In the genomic region with DNA sequence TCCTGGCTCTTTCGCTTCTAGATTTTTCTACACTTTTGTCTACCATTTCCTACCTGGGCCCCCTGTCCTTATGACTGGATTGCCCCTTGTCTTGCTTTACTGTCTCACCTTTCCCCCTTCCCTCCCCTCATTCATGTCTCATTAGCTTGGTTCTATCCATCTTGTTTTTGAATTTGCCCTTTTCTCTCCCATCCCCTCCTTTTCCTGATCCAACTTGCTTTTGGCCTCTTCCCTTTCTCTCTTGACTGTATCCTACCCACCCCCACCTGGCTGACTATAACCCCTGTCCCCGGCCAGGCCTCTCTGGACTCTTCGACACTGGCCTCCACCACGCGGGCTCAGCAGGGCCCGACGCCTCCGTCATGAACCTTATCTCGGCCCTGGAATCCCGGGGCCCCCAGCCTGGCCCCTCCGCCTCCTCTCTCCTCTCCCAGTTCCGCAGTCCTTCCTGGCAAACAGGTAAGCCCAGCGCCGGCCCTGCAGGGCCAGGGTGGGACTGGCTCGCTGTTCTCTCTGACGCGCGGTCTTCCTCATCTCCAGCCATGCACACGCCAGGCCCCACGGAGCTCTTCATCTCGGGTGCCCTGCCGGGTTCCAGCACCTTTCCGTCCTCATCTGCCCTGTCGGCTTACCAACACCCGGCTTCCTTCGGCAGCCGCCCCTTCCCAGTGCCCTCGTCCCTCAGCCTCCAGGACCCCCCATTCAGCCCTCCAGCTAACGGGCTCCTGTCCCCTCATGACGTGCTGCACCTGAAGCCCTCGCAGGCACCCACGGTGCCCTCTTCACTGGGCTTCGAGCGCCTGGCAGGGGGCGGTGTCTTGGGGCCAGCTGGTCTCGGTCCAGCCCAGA, we compare ENCODE assay signal across 8 cellular contexts. TPM values are rescaled to one million over a fixed set of nuclear protein-coding genes. Genes with fewer than 3 reads are reported as not detected.
DNase-seq lines count a peak whose midpoint lies in the region; ATAC-seq, FAIRE-seq and TF ChIP-seq lines count a peak whose summit lies in the region.

No MANE protein-coding gene starts in this region.

- TF ChIP-seq RAD21 in H1 (IDR thresholded peaks at IDR 0.05 in 1 of 2, conservative IDR thresholded peaks at IDR 0.05 in 1 of 2; ENCODE audit: low read depth in 2 of 2, low read length in 2 of 2) = no peak

- no peaks in the 10 kb centered on the region for H3K9me3 Mint-ChIP-seq in progenitor cell of endocrine pancreas (ENCODE audit: low read depth)

- H2BK15ac ChIP-seq in H1 (ENCODE audit: low read length) = no peak overlapping the region

- DNase-seq in DND-41 (no peak), PC-9 (peak in 1 of 2 experiments; percentile 21), H1 (ENCODE audit: low read depth in 1 of 2, low spot score in 2 of 2) (no peak), progenitor cell of endocrine pancreas (ENCODE audit: low spot score, unreplicated experiment) (no peak), NCI-H2029 treated with DMSO at 0.1 percent for 48 hours (lab: John Stamatoyannopoulos, UW) (no peak), SIG-M5 (lab: John Stamatoyannopoulos, UW) (no peak), DMS153 (lab: John Stamatoyannopoulos, UW) (no peak), heart left ventricle (no peak)

- H3K4me3 ChIP-seq in DND-41 (ENCODE audit: low read depth in 1 of 2, low read length in 2 of 2) = no peak overlapping the region
- no peak overlapping the region for H3K4me3 ChIP-seq in PC-9
- peak overlapping the region in 1 of 4 experiments; percentile 47; a peak in 2 of 8 replicates for H3K4me3 ChIP-seq in H1 (ENCODE audit: extremely low read depth in 1 of 4, insufficient read depth in 2 of 4, low read depth in 3 of 4, low read length in 4 of 4)
- peak overlapping the region in 1 of 12 donors; percentile 77 for H3K4me3 ChIP-seq in heart left ventricle

- no peak overlapping the region for H2BK5ac ChIP-seq in H1 (ENCODE audit: low read depth, low read length)

- TF ChIP-seq CTCF in DND-41 (IDR thresholded peaks at IDR 0.05; ENCODE audit: borderline replicate concordance, extremely low read depth, low read length, poor library complexity, severe bottlenecking) (no peak), PC-9 (conservative IDR thresholded peaks at IDR 0.05) (no peak), H1 (IDR thresholded peaks at IDR 0.05; ENCODE audit: control extremely low read depth in 1 of 3, insufficient read depth in 1 of 3, low read depth in 1 of 3, low read length in 3 of 3) (no peak), progenitor cell of endocrine pancreas (IDR thresholded peaks at IDR 0.05; ENCODE audit: unreplicated experiment) (no peak), heart left ventricle (IDR thresholded peaks at IDR 0.05) (no peak)

- 93% methylated on average over 35 of the region's 36 CpGs; no CpG with 5 or more reads in 1 of the 2 experiments for WGBS in H1 (ENCODE audit: extremely low coverage in 1 of 2, insufficient coverage in 1 of 2, insufficient read length in 1 of 2, insufficient replicate concordance in 2 of 2, low coverage in 1 of 2, low lambda C conversion rate in 2 of 2, missing lambda C conversion rate in 1 of 2), 2 experiments
- WGBS in heart left ventricle, 4 donors = 78 to 88% (median 83%) methylated on average over 36 of the region's 36 CpGs

- peaks cover 13% of the 10 kb centered on the region for H3K36me3 Mint-ChIP-seq in progenitor cell of endocrine pancreas (ENCODE audit: insufficient read depth)

- H3K27ac ChIP-seq in DND-41 (ENCODE audit: low read length) = no peak overlapping the region
- no peak overlapping the region for H3K27ac ChIP-seq in PC-9
- H3K27ac ChIP-seq in H1 (ENCODE audit: low read depth, low read length) = peak overlapping the region; percentile 26; the same call in 1 of the 2 replicates
- H3K27ac ChIP-seq in heart left ventricle = peak overlapping the region in 5 of 12 donors; percentile 30 to 96 (median 66)

- peak overlapping the region; percentile 89 for H3K4me3 Mint-ChIP-seq in progenitor cell of endocrine pancreas (ENCODE audit: low read depth)

- TF ChIP-seq POLR2A in H1 (IDR thresholded peaks at IDR 0.05; ENCODE audit: control extremely low read depth in 1 of 2, low read depth in 2 of 2, low read length in 2 of 2) (no peak), heart left ventricle (IDR thresholded peaks at IDR 0.05) (no peak)

- H2BK120ac ChIP-seq in H1 (replicated peaks; ENCODE audit: low read depth, low read length) = no peak overlapping the region

- H4K8ac ChIP-seq in H1 (ENCODE audit: extremely low read depth, insufficient read depth, low read length) = no peak overlapping the region

- no peaks in the 10 kb centered on the region for H3K27me3 Mint-ChIP-seq in progenitor cell of endocrine pancreas

- peaks cover 8% of the 10 kb centered on the region for H3K79me1 ChIP-seq in H1 (ENCODE audit: low read depth, low read length)

- intact Hi-C loops in PC-9 (cut with micrococcal nuclease; ENCODE audit: unreplicated experiment) = no loop called here
- intact Hi-C loops in heart left ventricle (cut with DNase I) = loop anchor here in 8 of 10 donors (5.0 to 10.0 kb wide), 4 partner anchors 43 to 83 kb away; a partner anchor contains a TSS

- peaks cover 64% of the 10 kb centered on the region for H4K20me1 ChIP-seq in DND-41 (ENCODE audit: insufficient read depth, low read length)
- H4K20me1 ChIP-seq in PC-9 (ENCODE audit: insufficient read depth) = peaks cover 29% of the 10 kb centered on the region
- H4K20me1 ChIP-seq in H1 (replicated peaks in 1 of 2; ENCODE audit: control insufficient read depth in 1 of 2, insufficient read depth in 2 of 2, low read length in 2 of 2) = peaks cover 4 to 6% of the 10 kb centered on the region in 2 experiments

- H3K14ac ChIP-seq in H1 (ENCODE audit: insufficient read length) = no peak overlapping the region

- H3K23ac ChIP-seq in H1 (ENCODE audit: insufficient read length) = no peak overlapping the region

- H4K91ac ChIP-seq in H1 (replicated peaks; ENCODE audit: insufficient read length, low read length) = no peak overlapping the region

- no peak for FAIRE-seq in H1 (lab: Jason Lieb, UNC)

- H2AK5ac ChIP-seq in H1 (ENCODE audit: low read depth, low read length) = no peak overlapping the region

- TF ChIP-seq EP300 in H1 (IDR thresholded peaks at IDR 0.05; ENCODE audit: borderline replicate concordance in 1 of 2, low read depth in 2 of 2, low read length in 2 of 2) = no peak

- no peak overlapping the region for H3K18ac ChIP-seq in H1 (ENCODE audit: extremely low read depth, low read length)

- H3K9ac ChIP-seq in DND-41 (ENCODE audit: low read depth, low read length) (no peak overlapping the region), H1 (replicated peaks in 1 of 4; ENCODE audit: extremely low read depth in 1 of 4, low read depth in 3 of 4, low read length in 3 of 4) (no peak overlapping the region; a peak in 2 of 7 replicates)

- no peak overlapping the region for H3K56ac ChIP-seq in H1 (replicated peaks; ENCODE audit: insufficient read length, low read depth, low read length)

- POLR2A ChIA-PET in PC-9 (lab: Charles Lee; ENCODE audit: unreplicated experiment) = interaction anchor here (0.5 to 0.6 kb wide), 2 partner anchors 73 to 396 kb away, joined by 5 to 9 read pairs; no protein-coding TSS in a partner anchor
- POLR2A ChIA-PET in H1 (lab: Charles Lee; ENCODE audit: partially characterized antibody) = interaction anchor here (0.9 to 37.8 kb wide), 12 partner anchors 9 to 105 kb away, joined by 3 to 840 read pairs (median 4); a partner anchor contains a TSS

- peaks cover 29% of the 10 kb centered on the region for H3F3A ChIP-seq in PC-9 (ENCODE audit: insufficient read depth, low read depth)

- peaks cover 17% of the 10 kb centered on the region for H3K4me1 Mint-ChIP-seq in progenitor cell of endocrine pancreas (ENCODE audit: low read depth)

- CTCF ChIA-PET in PC-9 (lab: Charles Lee) (no interaction called here), H1 (lab: Charles Lee; ENCODE audit: partially characterized antibody) (interaction anchor here (1.2 to 1.3 kb wide), 2 partner anchors 87 to 90 kb away, joined by 3 read pairs; no protein-coding TSS in a partner anchor)

- BruUV-seq in PC-9 (replicated peaks; lab: Mats Ljungman, UMichigan) = no TSS peak

- H2BK20ac ChIP-seq in H1 (ENCODE audit: low read length) = no peak overlapping the region

- peaks cover 65% of the 10 kb centered on the region for H3K36me3 ChIP-seq in DND-41 (ENCODE audit: insufficient read depth, low read length)
- 0 out of 2 replicates have a peak, but pooled peaks cover 4% of the 10 kb centered on the region for H3K36me3 ChIP-seq in PC-9 (ENCODE audit: low read depth)
- peaks cover 12 to 50% (median 34%) of the 10 kb centered on the region in 4 experiments for H3K36me3 ChIP-seq in H1 (ENCODE audit: control insufficient read depth in 2 of 4, insufficient read depth in 4 of 4, low read length in 3 of 4)
- H3K36me3 ChIP-seq in heart left ventricle = peaks cover 0 to 57% (median 52%) of the 10 kb centered on the region in 9 donors

- H2AFZ ChIP-seq in DND-41 (ENCODE audit: low read depth, low read length) (no peak overlapping the region), PC-9 (no peak overlapping the region), H1 (ENCODE audit: low read length) (no peak overlapping the region)

- peaks cover 20% of the 10 kb centered on the region for H3K23me2 ChIP-seq in H1 (ENCODE audit: low read depth, low read length)

- H3K9me3 ChIP-seq in DND-41 (ENCODE audit: insufficient read depth, low read length, severe bottlenecking) = no peaks in the 10 kb centered on the region
- H3K9me3 ChIP-seq in PC-9 (ENCODE audit: insufficient read depth, low read depth) = no peaks in the 10 kb centered on the region
- no peaks in the 10 kb centered on the region for H3K9me3 ChIP-seq in H1 (ENCODE audit: insufficient read depth in 2 of 2, low read depth in 1 of 2, low read length in 1 of 2)
- H3K9me3 ChIP-seq in heart left ventricle = no peaks in the 10 kb centered on the region

- peak overlapping the region; percentile 90; the same call in 1 of the 2 replicates for H3K4me2 ChIP-seq in DND-41 (ENCODE audit: insufficient read depth, low read length)
- H3K4me2 ChIP-seq in PC-9 = peak overlapping the region; percentile 95
- peak overlapping the region; percentile 42 to 95 for H3K4me2 ChIP-seq in H1 (ENCODE audit: insufficient read depth in 1 of 2, low read depth in 2 of 2, low read length in 2 of 2)

- ATAC-seq in DND-41 (ENCODE audit: insufficient read depth, low read depth) (no peak), heart left ventricle (no peak)

- peak overlapping the region; percentile 95 for H3K27ac Mint-ChIP-seq in progenitor cell of endocrine pancreas

- H3K9me2 ChIP-seq in PC-9 (ENCODE audit: insufficient read depth) = no peaks in the 10 kb centered on the region

- H3K79me2 ChIP-seq in DND-41 (ENCODE audit: insufficient read depth, low read length) (peaks cover 74% of the 10 kb centered on the region), PC-9 (ENCODE audit: low read depth) (peaks cover 53% of the 10 kb centered on the region), H1 (ENCODE audit: control insufficient read depth in 1 of 2, insufficient read depth in 2 of 2, low read length in 2 of 2) (peaks cover 4 to 42% of the 10 kb centered on the region in 2 experiments; a peak in 3 of 4 replicates)

- H3K4ac ChIP-seq in H1 (replicated peaks; ENCODE audit: insufficient read length, low read depth, low read length) = no peak overlapping the region

- H3K27me3 ChIP-seq in DND-41 (ENCODE audit: insufficient read depth, low read length, poor library complexity) (no peaks in the 10 kb centered on the region), PC-9 (ENCODE audit: insufficient read depth, low read depth) (no peaks in the 10 kb centered on the region), H1 (replicated peaks in 1 of 4; ENCODE audit: control insufficient read depth in 3 of 4, extremely low read depth in 1 of 4, insufficient read depth in 3 of 4, low read length in 3 of 4) (no peaks in the 10 kb centered on the region), heart left ventricle (no peaks in the 10 kb centered on the region)

- no peak overlapping the region for H4K5ac ChIP-seq in H1 (ENCODE audit: insufficient read length, low read depth, low read length)

- H3K4me1 ChIP-seq in DND-41 (ENCODE audit: insufficient read depth, low read length) = peaks cover 23% of the 10 kb centered on the region
- H3K4me1 ChIP-seq in PC-9 (replicated peaks; ENCODE audit: insufficient read depth) = peaks cover 9% of the 10 kb centered on the region; the same call in 1 of the 2 replicates
- peaks cover 3 to 8% (median 4%) of the 10 kb centered on the region in 4 experiments; a peak in 6 of 7 replicates for H3K4me1 ChIP-seq in H1 (replicated peaks in 1 of 4; ENCODE audit: control insufficient read depth in 3 of 4, insufficient read depth in 4 of 4, low read length in 3 of 4)
- peaks cover 5 to 35% (median 20%) of the 10 kb centered on the region in 12 donors for H3K4me1 ChIP-seq in heart left ventricle

- no peak overlapping the region for H2BK12ac ChIP-seq in H1 (ENCODE audit: low read depth, low read length)

RNA-seq across cellular contexts. Expression of a gene that starts 3.4 kb away (rescaled TPM):
- total RNA-seq in PC-9 (2021) (40.4 and 41.3 TPM in 2 replicates), progenitor cell of endocrine pancreas (61.2 and 64.5 TPM in 2 replicates), heart left ventricle (10 to 100 TPM; 10.9 to 20.0 (median 15.5) TPM)
- 59.4 and 63.8 TPM in 2 replicates for total RNA-seq in H1 (2021; fragmentation: NEBNext Ultra II Directional; extraction: Animal tissue kit (Norgen Biotek cat#: 25700))
- polyA plus RNA-seq in H1 (2011; rRNA removed) (2.5 and 4.6 TPM in 2 replicates), heart left ventricle (10 to 100 TPM in 1 of 2 donors, 1 to 10 TPM in 1; 8.0 to 13.6 TPM)
- 1.9 TPM for polyA plus RNA-seq in H1 (2011; cell fraction: cytosol; rRNA removed)
- polyA plus RNA-seq in H1 (2011; cell fraction: nucleus; rRNA removed) = 11.4 TPM
- polyA plus RNA-seq in H1 (2012, experiment 1 of 2) = 25.7 to 40.3 TPM (median 34.3 TPM) in 4 replicates
- 22.2 TPM for polyA plus RNA-seq in H1 (2012, experiment 2 of 2)
- 23.0 TPM for polyA plus RNA-seq in H1 (2013, experiment 1 of 2)
- 21.2 TPM for polyA plus RNA-seq in H1 (2013, experiment 2 of 2)
- 2.5 and 2.8 TPM in 2 replicates for polyA minus RNA-seq in H1 (2011; rRNA and poly(A)+ RNA removed)
- polyA minus RNA-seq in H1 (2011; cell fraction: cytosol; rRNA and poly(A)+ RNA removed) = 15.9 TPM
- 10.8 TPM for polyA minus RNA-seq in H1 (2011; cell fraction: nucleus; rRNA and poly(A)+ RNA removed)

RNA-seq across cellular contexts. Expression of a gene that starts 13.3 kb away (rescaled TPM):
- 16.2 TPM in 2 replicates for total RNA-seq in PC-9 (2021)
- total RNA-seq in H1 (2021; fragmentation: NEBNext Ultra II Directional; extraction: Animal tissue kit (Norgen Biotek cat#: 25700)) = 4.1 and 5.7 TPM in 2 replicates
- polyA plus RNA-seq in H1 (2011; rRNA removed) = 5.6 and 6.3 TPM in 2 replicates
- 6.0 TPM for polyA plus RNA-seq in H1 (2011; cell fraction: cytosol; rRNA removed)
- 6.0 TPM for polyA plus RNA-seq in H1 (2011; cell fraction: nucleus; rRNA removed)
- polyA plus RNA-seq in H1 (2012, experiment 1 of 2) = 3.9 to 5.8 TPM (median 4.4 TPM) in 4 replicates
- 6.8 TPM for polyA plus RNA-seq in H1 (2012, experiment 2 of 2)
- 6.7 TPM for polyA plus RNA-seq in H1 (2013, experiment 1 of 2)
- polyA plus RNA-seq in H1 (2013, experiment 2 of 2) = 8.3 TPM
- polyA minus RNA-seq in H1 (2011; rRNA and poly(A)+ RNA removed) = 2.1 and 3.6 TPM in 2 replicates
- 1.9 TPM for polyA minus RNA-seq in H1 (2011; cell fraction: cytosol; rRNA and poly(A)+ RNA removed)
- 6.6 TPM for polyA minus RNA-seq in H1 (2011; cell fraction: nucleus; rRNA and poly(A)+ RNA removed)
- 6.8 and 8.3 TPM in 2 replicates for total RNA-seq in progenitor cell of endocrine pancreas
- 1 to 10 TPM in 4 of 9 donors, under 1 TPM in 4, not detected in 1; 0.27 to 1.5 (median 0.88) TPM for total RNA-seq in heart left ventricle
- 1 to 10 TPM in 1 of 2 donors, under 1 TPM in 1; 0.53 to 3.2 TPM for polyA plus RNA-seq in heart left ventricle

RNA-seq across cellular contexts. Expression of a gene that starts 14.0 kb away (rescaled TPM):
- total RNA-seq in PC-9 (2021) (63.6 and 71.3 TPM in 2 replicates), progenitor cell of endocrine pancreas (75.0 and 82.1 TPM in 2 replicates), heart left ventricle (10 to 100 TPM; 37.3 to 67.2 (median 46.3) TPM)
- total RNA-seq in H1 (2021; fragmentation: NEBNext Ultra II Directional; extraction: Animal tissue kit (Norgen Biotek cat#: 25700)) = 85.1 and 93.8 TPM in 2 replicates
- polyA plus RNA-seq in H1 (2011; rRNA removed) (192 and 254 TPM in 2 replicates), heart left ventricle (10 to 100 TPM; 65.5 to 91.3 TPM)
- 176 TPM for polyA plus RNA-seq in H1 (2011; cell fraction: cytosol; rRNA removed)
- 194 TPM for polyA plus RNA-seq in H1 (2011; cell fraction: nucleus; rRNA removed)
- 110 to 131 TPM (median 125 TPM) in 4 replicates for polyA plus RNA-seq in H1 (2012, experiment 1 of 2)
- 159 TPM for polyA plus RNA-seq in H1 (2012, experiment 2 of 2)
- 52.7 TPM for polyA plus RNA-seq in H1 (2013, experiment 1 of 2)
- 50.1 TPM for polyA plus RNA-seq in H1 (2013, experiment 2 of 2)
- 67.6 and 81.3 TPM in 2 replicates for polyA minus RNA-seq in H1 (2011; rRNA and poly(A)+ RNA removed)
- 69.6 TPM for polyA minus RNA-seq in H1 (2011; cell fraction: cytosol; rRNA and poly(A)+ RNA removed)
- 59.9 TPM for polyA minus RNA-seq in H1 (2011; cell fraction: nucleus; rRNA and poly(A)+ RNA removed)

RNA-seq across cellular contexts. Expression of a gene that starts 45.6 kb away (rescaled TPM):
- 36.6 and 40.6 TPM in 2 replicates for total RNA-seq in PC-9 (2021)
- total RNA-seq in H1 (2021; fragmentation: NEBNext Ultra II Directional; extraction: Animal tissue kit (Norgen Biotek cat#: 25700)) = 16.9 and 17.7 TPM in 2 replicates
- 49.1 and 62.9 TPM in 2 replicates for polyA plus RNA-seq in H1 (2011; rRNA removed)
- 44.6 TPM for polyA plus RNA-seq in H1 (2011; cell fraction: cytosol; rRNA removed)
- 35.8 TPM for polyA plus RNA-seq in H1 (2011; cell fraction: nucleus; rRNA removed)
- polyA plus RNA-seq in H1 (2012, experiment 1 of 2) = 14.2 to 33.1 TPM (median 28.7 TPM) in 4 replicates
- polyA plus RNA-seq in H1 (2012, experiment 2 of 2) = 26.7 TPM
- 18.4 TPM for polyA plus RNA-seq in H1 (2013, experiment 1 of 2)
- 18.6 TPM for polyA plus RNA-seq in H1 (2013, experiment 2 of 2)
- 6.4 and 6.8 TPM in 2 replicates for polyA minus RNA-seq in H1 (2011; rRNA and poly(A)+ RNA removed)
- polyA minus RNA-seq in H1 (2011; cell fraction: cytosol; rRNA and poly(A)+ RNA removed) = 7.9 TPM
- 4.9 TPM for polyA minus RNA-seq in H1 (2011; cell fraction: nucleus; rRNA and poly(A)+ RNA removed)
- 2.6 and 3.9 TPM in 2 replicates for total RNA-seq in progenitor cell of endocrine pancreas
- 100 to 1,000 TPM in 7 of 9 donors, 10 to 100 TPM in 2; 64.4 to 149 (median 110) TPM for total RNA-seq in heart left ventricle
- 100 to 1,000 TPM; 133 to 177 TPM for polyA plus RNA-seq in heart left ventricle

RNA-seq across cellular contexts. Expression of a gene that starts 47.6 kb away (rescaled TPM):
- total RNA-seq in PC-9 (2021) (86.9 and 91.3 TPM in 2 replicates), progenitor cell of endocrine pancreas (83.2 and 90.7 TPM in 2 replicates), heart left ventricle (10 to 100 TPM; 24.5 to 52.8 (median 46.3) TPM)
- total RNA-seq in H1 (2021; fragmentation: NEBNext Ultra II Directional; extraction: Animal tissue kit (Norgen Biotek cat#: 25700)) = 81.7 and 93.3 TPM in 2 replicates
- polyA plus RNA-seq in H1 (2011; rRNA removed) (9.7 and 21.4 TPM in 2 replicates), heart left ventricle (10 to 100 TPM; 26.9 to 28.2 TPM)
- 9.9 TPM for polyA plus RNA-seq in H1 (2011; cell fraction: cytosol; rRNA removed)
- 29.6 TPM for polyA plus RNA-seq in H1 (2011; cell fraction: nucleus; rRNA removed)
- polyA plus RNA-seq in H1 (2012, experiment 1 of 2) = 44.1 to 59.6 TPM (median 55.2 TPM) in 4 replicates
- polyA plus RNA-seq in H1 (2012, experiment 2 of 2) = 56.4 TPM
- polyA plus RNA-seq in H1 (2013, experiment 1 of 2) = 42.7 TPM
- 41.6 TPM for polyA plus RNA-seq in H1 (2013, experiment 2 of 2)
- polyA minus RNA-seq in H1 (2011; rRNA and poly(A)+ RNA removed) = 3.7 and 4.7 TPM in 2 replicates
- polyA minus RNA-seq in H1 (2011; cell fraction: cytosol; rRNA and poly(A)+ RNA removed) = 13.0 TPM
- 9.2 TPM for polyA minus RNA-seq in H1 (2011; cell fraction: nucleus; rRNA and poly(A)+ RNA removed)
